In the genomic region with DNA sequence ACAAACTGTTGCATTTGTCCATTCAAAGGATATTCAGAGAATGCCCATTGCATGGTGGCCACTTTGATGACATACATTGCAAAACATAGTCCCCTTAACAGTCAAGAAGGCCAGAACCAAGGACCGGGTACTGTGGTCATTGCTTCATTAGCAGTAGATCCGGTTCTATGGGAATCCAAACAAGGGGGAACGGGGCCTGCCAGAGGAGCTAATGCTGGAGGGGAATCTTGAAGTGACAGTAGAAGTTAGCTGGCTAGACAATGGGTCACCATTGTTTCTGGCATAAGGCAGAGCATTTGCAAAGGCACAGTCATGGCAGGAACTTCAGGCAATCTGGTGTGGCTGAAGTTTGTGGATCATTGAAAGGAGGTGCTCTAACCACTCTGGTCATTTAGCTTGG, we compare ENCODE assay signal across 24 cellular contexts.
"Had no signal": no experiment of that assay in that cellular context is flagged by ENCODE, and none has a peak within 500 bp of the region (broad histone marks: within the 10 kb centered on the region; RNA-seq: fewer than 3 reads in every experiment).

No MANE protein-coding gene starts in this region.

- H3K4me2 ChIP-seq: hepatocyte had no signal

- H3K36me3 ChIP-seq: colonic mucosa, gastroesophageal sphincter, heart left ventricle, left lung, lower lobe of right lung had no signal

- ATAC-seq: effector memory CD8-positive, alpha-beta T cell; esophagus mucosa; foreskin keratinocyte; gastroesophageal sphincter; heart left ventricle; left cardiac atrium; left lung; left ventricle myocardium superior; lower lobe of right lung; mucosa of descending colon had no signal

- H3K4me1 ChIP-seq: colonic mucosa, foreskin keratinocyte, gastroesophageal sphincter, heart left ventricle, left lung, lower lobe of right lung had no signal

- H3K79me2 ChIP-seq: hepatocyte had no signal

- H3K4me3 ChIP-seq: colonic mucosa, gastroesophageal sphincter, heart left ventricle, hepatocyte, left lung, lower lobe of right lung, mucosa of descending colon had no signal

- H3K9me3 ChIP-seq: colonic mucosa, gastroesophageal sphincter, heart left ventricle, left lung, lower lobe of right lung, mucosa of descending colon had no signal

- H2AFZ ChIP-seq: hepatocyte had no signal

- DNase-seq: colonic mucosa; cortex of kidney; effector CD8-positive, alpha-beta T cell; effector memory CD8-positive, alpha-beta T cell; endodermal cell; erythroblast; foreskin keratinocyte; heart left ventricle; hypothalamus; immature natural killer cell; left cardiac atrium; left lung; left ventricle myocardium superior; lower lobe of right lung; mesenchymal stem cell; mucosa of descending colon; naive B cell had no signal

- H3K27me3 ChIP-seq: colonic mucosa, foreskin keratinocyte, gastroesophageal sphincter, heart left ventricle, hepatocyte, left lung had no signal

- FAIRE-seq: endometrium, frontal cortex, keratinocyte had no signal

- H3K27ac ChIP-seq: colonic mucosa, epithelial cell of prostate, foreskin keratinocyte, gastroesophageal sphincter, heart left ventricle, hepatocyte, left lung, lower lobe of right lung had no signal
